In the genomic region with DNA sequence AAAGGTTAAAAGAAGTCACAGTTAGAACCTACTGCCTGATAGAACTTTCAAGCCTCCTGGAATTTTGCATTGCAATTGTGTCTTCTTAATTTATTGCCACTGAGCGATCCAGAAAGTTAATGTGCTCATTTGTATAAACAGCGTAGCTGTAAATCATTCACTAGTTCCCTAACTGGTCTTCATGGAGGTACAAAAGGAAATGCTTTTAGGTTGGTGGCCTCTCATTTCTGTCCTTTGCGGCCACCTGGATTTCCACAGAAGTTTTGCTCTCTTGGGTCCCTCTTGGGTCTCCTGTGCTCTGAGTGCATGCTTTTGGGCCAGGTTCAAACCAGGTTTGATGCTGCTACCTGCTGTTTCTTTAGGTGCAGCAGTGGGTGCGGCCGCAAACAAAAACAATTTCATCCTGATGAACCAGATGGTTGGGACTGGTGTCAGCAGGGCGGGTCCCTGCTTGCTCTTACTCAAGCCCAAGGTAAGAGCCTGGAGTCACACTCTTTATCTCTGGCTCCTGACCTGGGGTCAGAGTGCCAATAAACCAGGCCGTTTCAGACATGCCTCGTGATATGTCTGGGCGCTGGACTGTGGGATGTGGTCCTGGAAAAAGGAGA, we compare ENCODE assay signal across 18 cellular contexts.
DNase-seq lines count a peak whose midpoint lies in the region; ATAC-seq lines count a peak whose summit lies in the region.
"Had no signal": no experiment of that assay in that cellular context is flagged by ENCODE, and none has a peak within 500 bp of the region (broad histone marks: within the 10 kb centered on the region; RNA-seq: fewer than 3 reads in every experiment).

No MANE protein-coding gene starts in this region.

- no peaks in the 10 kb centered on the region for H3K27me3 ChIP-seq in muscle layer of duodenum (ENCODE audit: low read depth, low read length)
- H3K27me3 ChIP-seq in effector memory CD4-positive, alpha-beta T cell (replicated peaks; ENCODE audit: control insufficient read depth, insufficient read depth, low read length, poor library complexity, severe bottlenecking), result no peaks in the 10 kb centered on the region
- H3K27me3 ChIP-seq: cardiac muscle cell, neural progenitor cell had no signal

- DNase-seq in COLO668 (lab: John Stamatoyannopoulos, UW; ENCODE audit: unreplicated experiment) (peak; percentile 41), NCI-H2171 treated with DMSO at 0.1 percent for 48 hours (lab: John Stamatoyannopoulos, UW) (peak; percentile 55), NCI-H446 (lab: John Stamatoyannopoulos, UW) (no peak), GM19240 (ENCODE audit: insufficient read length, low spot score) (no peak), nucleus accumbens (lab: John Stamatoyannopoulos, UW) (no peak)
- no peak for DNase-seq in effector memory CD4-positive, alpha-beta T cell
- DNase-seq: activated CD4-positive, alpha-beta T cell treated with anti-CD3 and anti-CD28 coated beads for 36 hours; DMS 273 treated with DMSO at 0.1 percent for 48 hours; glutamatergic neuron; Karpas-422; NCI-H524 treated with DMSO at 0.1 percent for 48 hours; stimulated activated naive B cell treated with anti-CD40 and anti-IgM and Interleukin-4, amounts not matched to agents 10 μg/mL and 1 μg/mL and 100 μg/mL, for 72 hours had no signal

- H3K27ac ChIP-seq in muscle layer of duodenum (ENCODE audit: low read length), result peak overlapping the region; percentile 78
- no peak overlapping the region for H3K27ac ChIP-seq in effector memory CD4-positive, alpha-beta T cell (ENCODE audit: insufficient read depth, low read length, poor library complexity, severe bottlenecking)
- H3K27ac ChIP-seq: cardiac muscle cell, neural progenitor cell had no signal

- peaks cover 4 to 6% of the 10 kb centered on the region in 2 donors for H3K4me1 ChIP-seq in muscle layer of duodenum (ENCODE audit: control insufficient read depth in 1 of 2, insufficient read depth in 2 of 2, low read length in 2 of 2)
- no peaks in the 10 kb centered on the region for H3K4me1 ChIP-seq in effector memory CD4-positive, alpha-beta T cell (ENCODE audit: control insufficient read depth, insufficient read depth, low read length, poor library complexity, severe bottlenecking)
- H3K4me1 ChIP-seq: HAP-1, neural progenitor cell had no signal

- ATAC-seq in esophagus mucosa, result peak; percentile 93
- ATAC-seq: activated CD4-positive, alpha-beta T cell treated with anti-CD3 and anti-CD28 coated beads for 36 hours; activated naive CD4-positive, alpha-beta T cell treated with anti-CD3 and anti-CD28 coated beads, Interleukin-2, amount 50 U/mL, for 72 hours had no signal

- no peak overlapping the region for H3K4me3 ChIP-seq in muscle layer of duodenum (ENCODE audit: low read depth in 1 of 2, low read length in 2 of 2)
- no peak overlapping the region for H3K4me3 ChIP-seq in effector memory CD4-positive, alpha-beta T cell (ENCODE audit: insufficient read depth, low read depth, low read length, poor library complexity, severe bottlenecking)
- H3K4me3 ChIP-seq: cardiac muscle cell, HAP-1, neural progenitor cell had no signal

- H3K9me3 ChIP-seq in muscle layer of duodenum (ENCODE audit: control insufficient read depth in 1 of 2, low read length in 2 of 2), result no peaks in the 10 kb centered on the region
- H3K9me3 ChIP-seq in effector memory CD4-positive, alpha-beta T cell (ENCODE audit: control insufficient read depth, low read length), result no peaks in the 10 kb centered on the region
- H3K9me3 ChIP-seq: HAP-1 had no signal

- no peaks in the 10 kb centered on the region for H3K36me3 ChIP-seq in muscle layer of duodenum (ENCODE audit: control insufficient read depth in 1 of 2, insufficient read depth in 2 of 2, low read length in 2 of 2)
- no peaks in the 10 kb centered on the region for H3K36me3 ChIP-seq in effector memory CD4-positive, alpha-beta T cell (ENCODE audit: control insufficient read depth, insufficient read depth, low read length)
- H3K36me3 ChIP-seq: cardiac muscle cell, HAP-1, neural progenitor cell had no signal

Comparison
In these comparisons a context has a peak if more than half of its experiments do, and no peak if none do; other contexts are left out.
1. DNase-seq: peak in COLO668 (single experiment) and NCI-H2171 treated with DMSO at 0.1 percent for 48 hours (single experiment); none in NCI-H446 (0 of 2), GM19240 (single experiment), nucleus accumbens (0 of 56) and effector memory CD4-positive, alpha-beta T cell (0 of 3).